8 cellular contexts compared by ENCODE assay signal in the genomic region with DNA sequence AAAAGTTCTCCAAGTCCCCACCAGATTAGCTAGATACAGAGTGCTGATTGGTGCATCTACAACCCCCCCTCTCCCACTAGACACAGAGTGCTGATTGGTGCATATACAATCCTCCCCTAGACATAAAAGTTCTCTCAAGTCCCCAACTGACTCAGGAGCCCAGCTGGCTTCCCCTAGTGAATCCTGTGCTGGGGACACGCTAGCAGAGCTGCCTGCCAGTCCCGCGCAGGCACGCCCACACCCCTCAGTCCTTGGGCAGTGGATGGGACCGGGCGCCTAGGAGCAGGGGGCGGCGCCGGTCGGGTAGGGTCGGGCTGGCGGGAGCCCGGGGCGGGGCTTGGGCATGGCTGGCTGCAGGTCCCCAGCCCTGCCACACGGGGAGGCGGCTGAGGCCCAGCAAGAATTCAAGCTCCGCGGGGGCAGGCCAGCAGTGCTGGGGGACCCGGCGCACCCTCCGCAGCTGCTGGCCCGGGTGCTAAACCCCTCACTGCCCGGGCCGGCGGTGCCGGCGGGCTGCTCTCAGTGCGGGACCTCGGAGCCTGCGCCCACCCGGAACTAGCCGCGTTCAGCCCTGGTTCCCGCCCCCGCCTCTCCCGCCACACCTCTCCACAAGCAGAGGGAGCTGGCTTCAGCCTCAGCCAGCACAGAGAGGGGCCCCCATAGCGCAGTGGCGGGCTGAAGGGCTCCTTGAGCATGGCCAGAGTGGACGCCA.
DNase-seq lines count a peak whose midpoint lies in the region; ATAC-seq and TF ChIP-seq lines count a peak whose summit lies in the region.

No MANE protein-coding gene starts in this region.

- H3K27me3 ChIP-seq in liver (ENCODE audit: control insufficient read depth in 4 of 4, insufficient read depth in 4 of 4, low read length in 3 of 4) = no peaks in the 10 kb centered on the region

- peak; percentile 19 for TF ChIP-seq CTCF in AG09309 (IDR thresholded peaks at IDR 0.05; ENCODE audit: control insufficient read depth, insufficient read depth, low read depth, low read length, missing control alignments)
- TF ChIP-seq CTCF in choroid plexus epithelial cell (conservative IDR thresholded peaks at IDR 0.05; ENCODE audit: low read depth, low read length) = peak; percentile 26
- peak; percentile 49 for TF ChIP-seq CTCF in liver (IDR thresholded peaks at IDR 0.05; ENCODE audit: low read depth, low read length, missing input control)

- no peak overlapping the region for H3K27ac ChIP-seq in liver (ENCODE audit: low read depth in 1 of 2, low read length in 2 of 2)

- H3K9me3 ChIP-seq in liver (ENCODE audit: control insufficient read depth in 4 of 4, low read length in 3 of 4) = no peaks in the 10 kb centered on the region

- WGBS in liver = under 1% methylated on average over 39 of the region's 39 CpGs

- H3K9ac ChIP-seq in liver (ENCODE audit: low read depth in 1 of 2, low read length in 2 of 2) = no peak overlapping the region

- TF ChIP-seq RAD21 in liver (IDR thresholded peaks at IDR 0.05) = no peak

- H3K4me3 ChIP-seq in AG09309 (ENCODE audit: control insufficient read depth, low read depth, low read length) (peak overlapping the region; percentile 57), choroid plexus epithelial cell (ENCODE audit: low read depth, low read length) (peak overlapping the region; percentile 63), liver (ENCODE audit: low read depth in 1 of 3, low read length in 3 of 3) (peak overlapping the region; percentile 42 to 76 (median 60))

- H3K4me1 ChIP-seq in liver (ENCODE audit: control insufficient read depth in 4 of 4, insufficient read depth in 4 of 4, low read length in 3 of 4) = peaks cover 0 to 3% (median 1%) of the 10 kb centered on the region in 4 donors

- DNase-seq in AG09309 (ENCODE audit: low read depth) (no peak), NCI-H2196 (lab: John Stamatoyannopoulos, UW; ENCODE audit: unreplicated experiment) (peak; percentile 61), choroid plexus epithelial cell (ENCODE audit: low read depth) (peak; percentile 58)
- peak; percentile 19 for DNase-seq in activated CD4-positive, CD25-positive, alpha-beta regulatory T cell treated with anti-CD3 and anti-CD28 coated beads, Interleukin-2, amount 50 U/mL, for 16 hours (ENCODE audit: low read depth, low spot score)
- peak; percentile 18 to 44 (median 36) for DNase-seq in stimulated activated CD4-positive, alpha-beta T cell treated with anti-CD3 and anti-CD28 coated beads, TNF-alpha, amount 100 ng/mL, for 1 hour (ENCODE audit: low read depth in 3 of 3, low spot score in 1 of 3)

- no peaks in the 10 kb centered on the region for H3K36me3 ChIP-seq in liver (ENCODE audit: control insufficient read depth in 4 of 4, insufficient read depth in 3 of 4, low read depth in 1 of 4, low read length in 3 of 4)

- ATAC-seq in GM18867 (IDR thresholded peaks at IDR 0.05; ENCODE audit: unreplicated experiment) (peak; percentile 100), HG03066 (IDR thresholded peaks at IDR 0.05; ENCODE audit: low read depth, unreplicated experiment) (peak; percentile 99)

TF ChIP-seq in liver, 16 proteins besides CTCF, POLR2A, EP300 and RAD21:
- TF ChIP-seq, protein P1, sequence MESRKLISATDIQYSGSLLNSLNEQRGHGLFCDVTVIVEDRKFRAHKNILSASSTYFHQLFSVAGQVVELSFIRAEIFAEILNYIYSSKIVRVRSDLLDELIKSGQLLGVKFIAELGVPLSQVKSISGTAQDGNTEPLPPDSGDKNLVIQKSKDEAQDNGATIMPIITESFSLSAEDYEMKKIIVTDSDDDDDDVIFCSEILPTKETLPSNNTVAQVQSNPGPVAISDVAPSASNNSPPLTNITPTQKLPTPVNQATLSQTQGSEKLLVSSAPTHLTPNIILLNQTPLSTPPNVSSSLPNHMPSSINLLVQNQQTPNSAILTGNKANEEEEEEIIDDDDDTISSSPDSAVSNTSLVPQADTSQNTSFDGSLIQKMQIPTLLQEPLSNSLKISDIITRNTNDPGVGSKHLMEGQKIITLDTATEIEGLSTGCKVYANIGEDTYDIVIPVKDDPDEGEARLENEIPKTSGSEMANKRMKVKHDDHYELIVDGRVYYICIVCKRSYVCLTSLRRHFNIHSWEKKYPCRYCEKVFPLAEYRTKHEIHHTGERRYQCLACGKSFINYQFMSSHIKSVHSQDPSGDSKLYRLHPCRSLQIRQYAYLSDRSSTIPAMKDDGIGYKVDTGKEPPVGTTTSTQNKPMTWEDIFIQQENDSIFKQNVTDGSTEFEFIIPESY (IDR thresholded peaks at IDR 0.05) = no peak
